ENCODE assay signal across 11 cellular contexts in genomic region chr16:68901910-68902309, GRCh38. TPM values are rescaled to one million over a fixed set of nuclear protein-coding genes. Genes with fewer than 3 reads are reported as not detected.
DNase-seq lines count a peak whose midpoint lies in the region; ATAC-seq, FAIRE-seq and TF ChIP-seq lines count a peak whose summit lies in the region.
"Had no signal": no experiment of that assay in that cellular context is flagged by ENCODE, and none has a peak within 500 bp of the region (broad histone marks: within the 10 kb centered on the region; RNA-seq: fewer than 3 reads in every experiment).

No MANE protein-coding gene starts in this region.

- no peak for TF ChIP-seq CTCF in brain microvascular endothelial cell (IDR thresholded peaks at IDR 0.05; ENCODE audit: low read depth, low read length, missing control alignments)
- no peak for TF ChIP-seq CTCF in body of pancreas (IDR thresholded peaks at IDR 0.05)
- TF ChIP-seq CTCF in tibial artery (IDR thresholded peaks at IDR 0.05): no peak

- 28 to 39% methylated on average over 2 of the region's 2 CpGs for WGBS in body of pancreas, 2 donors

- peaks cover 2% of the 10 kb centered on the region for H3K36me3 ChIP-seq in brain microvascular endothelial cell (replicated peaks)
- no peaks in the 10 kb centered on the region for H3K36me3 ChIP-seq in body of pancreas (replicated peaks in 1 of 2; ENCODE audit: insufficient read depth in 1 of 2, low read depth in 2 of 2)
- H3K36me3 ChIP-seq in tibial artery: peaks cover 0 to 5% (median 5%) of the 10 kb centered on the region in 3 donors
- H3K36me3 ChIP-seq: prostate gland, transverse colon had no signal

- no peak for ATAC-seq in body of pancreas

- H3K27ac ChIP-seq in brain microvascular endothelial cell (no peak overlapping the region), body of pancreas (no peak overlapping the region), tibial artery (peak overlapping the region in 1 of 2 donors; percentile 9)
- H3K27ac ChIP-seq: prostate gland, transverse colon had no signal

- FAIRE-seq in RCC 7860 (lab: Jason Lieb, UNC): no peak
- FAIRE-seq: TTC549 had no signal

- in situ Hi-C loops in brain microvascular endothelial cell (cut with HindIII; ENCODE audit: low pct_ligation_motif_present, low sequenced_read_pairs): loop anchor here (25.0 kb wide), 1 partner anchor 210 kb away; the partner anchor contains the start of gene HAS3

- no peaks in the 10 kb centered on the region for H3K9me3 ChIP-seq in body of pancreas
- H3K9me3 ChIP-seq in tibial artery: no peaks in the 10 kb centered on the region
- H3K9me3 ChIP-seq: prostate gland, transverse colon had no signal

- H3K4me1 ChIP-seq in body of pancreas: no peaks in the 10 kb centered on the region
- peaks cover 0 to 11% (median 3%) of the 10 kb centered on the region in 4 donors for H3K4me1 ChIP-seq in tibial artery
- H3K4me1 ChIP-seq: prostate gland had no signal

- no peak overlapping the region for H3K4me3 ChIP-seq in brain microvascular endothelial cell (ENCODE audit: low read depth, low read length)
- no peak overlapping the region for H3K4me3 ChIP-seq in body of pancreas
- no peak overlapping the region for H3K4me3 ChIP-seq in tibial artery
- H3K4me3 ChIP-seq: prostate gland, transverse colon had no signal

- H3K27me3 ChIP-seq in brain microvascular endothelial cell (replicated peaks) (no peaks in the 10 kb centered on the region), body of pancreas (no peaks in the 10 kb centered on the region), tibial artery (no peaks in the 10 kb centered on the region)
- H3K27me3 ChIP-seq: transverse colon had no signal

- peak; percentile 79 for DNase-seq in AG08396 (ENCODE audit: low spot score)
- peak; percentile 37 for DNase-seq in HPDE6-E6E7 (ENCODE audit: extremely low spot score)
- DNase-seq in brain microvascular endothelial cell: peak; percentile 2
- DNase-seq in kidney tubule cell (ENCODE audit: low spot score): peak; percentile 46
- no peak for DNase-seq in body of pancreas
- DNase-seq in NCI-H128 (lab: John Stamatoyannopoulos, UW; ENCODE audit: unreplicated experiment): no peak
- DNase-seq in RCC 7860 (ENCODE audit: low spot score): no peak
- DNase-seq in tibial artery: no peak

- no peak for TF ChIP-seq POLR2A in body of pancreas (IDR thresholded peaks at IDR 0.05)

- intact Hi-C loops in body of pancreas (cut with DNase I): loop anchor here (5.0 kb wide), 1 partner anchor 220 kb away; no protein-coding TSS in a partner anchor
- intact Hi-C loops in tibial artery (cut with DNase I; ENCODE audit: low total_unique reads): no loop called here

RNA-seq across cellular contexts. Expression of gene TANGO6, which starts 58.6 kb away (rescaled TPM):
- total RNA-seq in body of pancreas: 10 to 100 TPM in 1 of 2 donors, 1 to 10 TPM in 1; 9.6 to 22.7 TPM

Comparison
In these comparisons a context has a peak if more than half of its experiments do, and no peak if none do; other contexts are left out.
1. DNase-seq: peak in AG08396 (single experiment), HPDE6-E6E7 (single experiment), brain microvascular endothelial cell (single experiment) and kidney tubule cell (single experiment); none in body of pancreas (0 of 4), NCI-H128 (single experiment), RCC 7860 (single experiment) and tibial artery (0 of 2).